Comparison of ENCODE assay signal across 1 cellular context in genomic region chr22:41285820-41286638, GRCh38.
TF ChIP-seq lines count a peak whose summit lies in the region.

RANGAP1 (minus strand) TSS chr22:41286187; CDS start chr22:41281044, 5,143 bp downstream.

TF ChIP-seq in H1, 55 proteins besides CTCF, POLR2A, EP300 and RAD21:
- TF ChIP-seq E2F6 (IDR thresholded peaks at IDR 0.05) (peak; percentile 81), CBX5 (IDR thresholded peaks at IDR 0.05; ENCODE audit: low read depth, low read length) (no peak), CHD7 (IDR thresholded peaks at IDR 0.05; ENCODE audit: insufficient replicate concordance, low read length) (no peak), SIX5 (IDR thresholded peaks at IDR 0.05; ENCODE audit: low read depth, low read length) (peak; percentile 88), TBP (IDR thresholded peaks at IDR 0.05; ENCODE audit: low read depth, low read length) (peak; percentile 66), SP4 (IDR thresholded peaks at IDR 0.05; ENCODE audit: low read length) (no peak), GABPA (IDR thresholded peaks at IDR 0.05; ENCODE audit: borderline replicate concordance, insufficient read depth, low read length) (no peak; the same call in 1 of the 2 replicates), SIRT6 (IDR thresholded peaks at IDR 0.05; ENCODE audit: low read length) (no peak), POLR2AphosphoS5 (IDR thresholded peaks at IDR 0.05; ENCODE audit: low read depth, low read length) (peak; percentile 90), RBBP5 (IDR thresholded peaks at IDR 0.05; ENCODE audit: borderline replicate concordance, low read depth, low read length) (peak; percentile 85; the same call in 1 of the 2 replicates), HDAC6 (IDR thresholded peaks at IDR 0.05; ENCODE audit: low read depth, low read length) (no peak), RNF2 (IDR thresholded peaks at IDR 0.05; ENCODE audit: borderline replicate concordance, low read depth, low read length, missing control alignments, poor library complexity, severe bottlenecking) (no peak), BCL11A (IDR thresholded peaks at IDR 0.05; ENCODE audit: low read depth in 2 of 2, low read length in 2 of 2) (no peak), BACH1 (IDR thresholded peaks at IDR 0.05; ENCODE audit: low read length) (no peak), SP2 (IDR thresholded peaks at IDR 0.05; ENCODE audit: low read length) (no peak), RFX5 (IDR thresholded peaks at IDR 0.05; ENCODE audit: borderline replicate concordance, low read depth, low read length) (no peak), HDAC2 (IDR thresholded peaks at IDR 0.05; ENCODE audit: borderline replicate concordance in 1 of 2, low read depth in 2 of 2, low read length in 2 of 2) (peak; percentile 62 to 71; a peak in 1 of 4 replicates), SP1 (IDR thresholded peaks at IDR 0.05; ENCODE audit: low read depth, low read length) (peak; percentile 45), SUZ12 (IDR thresholded peaks at IDR 0.05; ENCODE audit: low read length) (no peak), CBX8 (IDR thresholded peaks at IDR 0.05; ENCODE audit: borderline replicate concordance, low read depth, low read length) (no peak), RXRA (IDR thresholded peaks at IDR 0.05; ENCODE audit: insufficient read depth, low read depth, low read length) (no peak), TAF1 (IDR thresholded peaks at IDR 0.05; ENCODE audit: low read depth, low read length) (peak; percentile 57; the same call in 1 of the 2 replicates), CHD1 (IDR thresholded peaks at IDR 0.05; ENCODE audit: low read depth, low read length) (no peak), CHD2 (IDR thresholded peaks at IDR 0.05; ENCODE audit: low read length) (peak; percentile 50; the same call in 1 of the 2 replicates), SRF (IDR thresholded peaks at IDR 0.05; ENCODE audit: low read depth, low read length) (0 out of 2 replicates have a peak, but pooled peaks have one; percentile 22), TCF12 (IDR thresholded peaks at IDR 0.05; ENCODE audit: low read depth, low read length) (no peak), GTF2F1 (IDR thresholded peaks at IDR 0.05; ENCODE audit: borderline replicate concordance, low read depth, low read length) (no peak), MAFK (IDR thresholded peaks at IDR 0.05; ENCODE audit: low read depth, low read length) (no peak), EGR1 (IDR thresholded peaks at IDR 0.05; ENCODE audit: borderline replicate concordance, low read depth, low read length) (no peak), EZH2 (IDR thresholded peaks at IDR 0.05; ENCODE audit: low read depth, low read length, severe bottlenecking) (no peak), TAF7 (optimal IDR thresholded peaks at IDR 0.05; ENCODE audit: borderline replicate concordance, low read depth, low read length) (peak; percentile 42), NANOG (IDR thresholded peaks at IDR 0.05; ENCODE audit: insufficient read depth, low read depth, low read length, poor library complexity, severe bottlenecking) (no peak), BRCA1 (IDR thresholded peaks at IDR 0.05; ENCODE audit: low read depth, low read length) (no peak; the same call in 1 of the 2 replicates), ASH2L (IDR thresholded peaks at IDR 0.05; ENCODE audit: low read length) (peak; percentile 92), SIN3A (conservative IDR thresholded peaks at IDR 0.05 in 1 of 2, IDR thresholded peaks at IDR 0.05 in 1 of 2; ENCODE audit: low read depth in 1 of 2, low read length in 2 of 2) (peak; percentile 90 to 92; a peak in 2 of 4 replicates), JUND (IDR thresholded peaks at IDR 0.05; ENCODE audit: low read length) (no peak), KDM1A (IDR thresholded peaks at IDR 0.05; ENCODE audit: borderline replicate concordance, low read length) (no peak; the same call in 1 of the 2 replicates), NRF1 (IDR thresholded peaks at IDR 0.05; ENCODE audit: low read depth, low read length) (0 out of 2 replicates have a peak, but pooled peaks have one; percentile 1), CTBP2 (IDR thresholded peaks at IDR 0.05; ENCODE audit: borderline replicate concordance, insufficient read depth, insufficient read length, low read length) (no peak), YY1 (IDR thresholded peaks at IDR 0.05; ENCODE audit: low read depth, low read length) (peak; percentile 87), KDM4A (IDR thresholded peaks at IDR 0.05; ENCODE audit: low read depth, low read length, severe bottlenecking) (peak; percentile 81), FOSL1 (IDR thresholded peaks at IDR 0.05; ENCODE audit: insufficient read depth, low read depth, low read length) (no peak), CEBPB (IDR thresholded peaks at IDR 0.05; ENCODE audit: low read depth, low read length) (peak; percentile 60; the same call in 1 of the 2 replicates), PHF8 (conservative IDR thresholded peaks at IDR 0.05; ENCODE audit: low read depth, low read length) (peak; percentile 87), SAP30 (IDR thresholded peaks at IDR 0.05; ENCODE audit: insufficient read depth, insufficient replicate concordance, low read length) (no peak), CREB1 (IDR thresholded peaks at IDR 0.05) (peak; percentile 97), ZNF274 (IDR thresholded peaks at IDR 0.05; ENCODE audit: borderline replicate concordance, extremely low read depth, low read length) (no peak), KDM5A (IDR thresholded peaks at IDR 0.05; ENCODE audit: low read length) (0 out of 2 replicates have a peak, but pooled peaks have one; percentile 47), POU5F1 (IDR thresholded peaks at IDR 0.05; ENCODE audit: low read depth, low read length) (no peak), JUN (IDR thresholded peaks at IDR 0.05; ENCODE audit: low read depth, low read length) (no peak), TEAD4 (IDR thresholded peaks at IDR 0.05; ENCODE audit: low read depth, low read length) (0 out of 2 replicates have a peak, but pooled peaks have one; percentile 24)
- TF ChIP-seq, protein P1, sequence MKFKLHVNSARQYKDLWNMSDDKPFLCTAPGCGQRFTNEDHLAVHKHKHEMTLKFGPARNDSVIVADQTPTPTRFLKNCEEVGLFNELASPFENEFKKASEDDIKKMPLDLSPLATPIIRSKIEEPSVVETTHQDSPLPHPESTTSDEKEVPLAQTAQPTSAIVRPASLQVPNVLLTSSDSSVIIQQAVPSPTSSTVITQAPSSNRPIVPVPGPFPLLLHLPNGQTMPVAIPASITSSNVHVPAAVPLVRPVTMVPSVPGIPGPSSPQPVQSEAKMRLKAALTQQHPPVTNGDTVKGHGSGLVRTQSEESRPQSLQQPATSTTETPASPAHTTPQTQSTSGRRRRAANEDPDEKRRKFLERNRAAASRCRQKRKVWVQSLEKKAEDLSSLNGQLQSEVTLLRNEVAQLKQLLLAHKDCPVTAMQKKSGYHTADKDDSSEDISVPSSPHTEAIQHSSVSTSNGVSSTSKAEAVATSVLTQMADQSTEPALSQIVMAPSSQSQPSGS (IDR thresholded peaks at IDR 0.05; ENCODE audit: low read length), result no peak
- TF ChIP-seq, protein P2, sequence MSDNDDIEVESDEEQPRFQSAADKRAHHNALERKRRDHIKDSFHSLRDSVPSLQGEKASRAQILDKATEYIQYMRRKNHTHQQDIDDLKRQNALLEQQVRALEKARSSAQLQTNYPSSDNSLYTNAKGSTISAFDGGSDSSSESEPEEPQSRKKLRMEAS (IDR thresholded peaks at IDR 0.05), result peak; percentile 81; the same call in 1 of the 2 replicates
- TF ChIP-seq, protein P3, sequence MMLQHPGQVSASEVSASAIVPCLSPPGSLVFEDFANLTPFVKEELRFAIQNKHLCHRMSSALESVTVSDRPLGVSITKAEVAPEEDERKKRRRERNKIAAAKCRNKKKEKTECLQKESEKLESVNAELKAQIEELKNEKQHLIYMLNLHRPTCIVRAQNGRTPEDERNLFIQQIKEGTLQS (IDR thresholded peaks at IDR 0.05; ENCODE audit: insufficient read depth, low read depth, low read length), result no peak
- TF ChIP-seq, protein P4, sequence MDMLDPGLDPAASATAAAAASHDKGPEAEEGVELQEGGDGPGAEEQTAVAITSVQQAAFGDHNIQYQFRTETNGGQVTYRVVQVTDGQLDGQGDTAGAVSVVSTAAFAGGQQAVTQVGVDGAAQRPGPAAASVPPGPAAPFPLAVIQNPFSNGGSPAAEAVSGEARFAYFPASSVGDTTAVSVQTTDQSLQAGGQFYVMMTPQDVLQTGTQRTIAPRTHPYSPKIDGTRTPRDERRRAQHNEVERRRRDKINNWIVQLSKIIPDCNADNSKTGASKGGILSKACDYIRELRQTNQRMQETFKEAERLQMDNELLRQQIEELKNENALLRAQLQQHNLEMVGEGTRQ (IDR thresholded peaks at IDR 0.05; ENCODE audit: low read length), result no peak
TF ChIP-seq in H1: peak in this region for 22.
